Comparison of ENCODE assay signal across 13 cellular contexts in genomic region chr6:89890845-89891528, GRCh38. TPM values are rescaled to one million over a fixed set of nuclear protein-coding genes. Genes with fewer than 3 reads are reported as not detected.
DNase-seq lines count a peak whose midpoint lies in the region; TF ChIP-seq lines count a peak whose summit lies in the region.
"Not testable (repeated sequence)": the region's sequence is repeated elsewhere in the genome, so short reads cannot be mapped to it uniquely, and the experiment has no call there.
"Had no signal": no experiment of that assay in that cellular context is flagged by ENCODE, and none has a peak within 500 bp of the region (broad histone marks: within the 10 kb centered on the region; RNA-seq: fewer than 3 reads in every experiment).

No MANE protein-coding gene starts in this region.

- intact Hi-C loops in Caco-2 (cut with micrococcal nuclease; ENCODE audit: unreplicated experiment): loop anchor here (1.0 kb wide), 1 partner anchor 62 kb away; the partner anchor contains the start of gene CASP8AP2

- not testable (repeated sequence) for H3K27ac ChIP-seq in H9 (ENCODE audit: insufficient read length, low read depth, low read length); endodermal cell (ENCODE audit: low read depth, low read length); mesendoderm (ENCODE audit: low read depth, low read length)
- H3K27ac ChIP-seq in Karpas-422 (ENCODE audit: low read length): peak overlapping the region; percentile 72

- H3K4ac ChIP-seq in H9 (ENCODE audit: low read depth, low read length); mesendoderm (ENCODE audit: low read depth, low read length): not testable (repeated sequence)

- not testable (repeated sequence) for H2AFZ ChIP-seq in H9 (ENCODE audit: low read length)
- peak overlapping the region; percentile 56; the same call in 1 of the 2 replicates for H2AFZ ChIP-seq in Karpas-422 (ENCODE audit: low read length)

- H3K79me1 ChIP-seq in H9 (ENCODE audit: insufficient read depth, low read depth, low read length, poor library complexity, severe bottlenecking); mesendoderm (ENCODE audit: low read length): not testable (repeated sequence)

- H3K27ac Mint-ChIP-seq in Caco-2 (ENCODE audit: unreplicated experiment) (peak overlapping the region; percentile 1), H9 (peak overlapping the region in 2 of 3 experiments; percentile 2 to 35; a peak in 2 of 7 replicates), endodermal cell (peak overlapping the region; percentile 72)
- H3K27ac Mint-ChIP-seq in activated CD4-positive, alpha-beta memory T cell treated with anti-CD3 and anti-CD28 coated beads, Interleukin-2, amount 10 ng/mL, durations not matched to agents 7 days and 5 days; type B pancreatic cell: not testable (repeated sequence)

- whole genome bisulfite sequencing in H9 (ENCODE audit: extremely low coverage, insufficient read length, low lambda C conversion rate): no CpG with 5 or more reads among the region's 11 CpGs
- 0 to 8% methylated on average over 2 to 9 of the region's 11 CpGs for WGBS in endodermal cell (ENCODE audit: insufficient coverage in 1 of 2, insufficient read length in 1 of 2), 2 experiments
- no CpG with 5 or more reads among the region's 11 CpGs for WGBS in mesendoderm (ENCODE audit: extremely low coverage, insufficient coverage, low lambda C conversion rate)

- not testable (repeated sequence) for H3K9me3 Mint-ChIP-seq in Caco-2 (ENCODE audit: unreplicated experiment); H9; activated CD4-positive, alpha-beta memory T cell treated with anti-CD3 and anti-CD28 coated beads, Interleukin-2, amount 10 ng/mL, durations not matched to agents 7 days and 5 days; endodermal cell; type B pancreatic cell

- H4K20me1 ChIP-seq in H9 (ENCODE audit: control insufficient read depth, insufficient read depth, insufficient read length); Karpas-422 (ENCODE audit: insufficient read depth, low read depth, low read length): not testable (repeated sequence)

- not testable (repeated sequence) for H2BK20ac ChIP-seq in H9 (ENCODE audit: low read depth, low read length, poor library complexity, severe bottlenecking)

- H4K8ac ChIP-seq in H9 (replicated peaks; ENCODE audit: insufficient read length, low read depth, low read length); mesendoderm (ENCODE audit: low read depth, low read length): not testable (repeated sequence)

- H2AK5ac ChIP-seq in H9 (ENCODE audit: insufficient read length, low read length); mesendoderm (ENCODE audit: low read length): not testable (repeated sequence)

- H3K79me2 ChIP-seq in H9 (ENCODE audit: insufficient read depth, low read length); Karpas-422 (ENCODE audit: low read length); mesendoderm (ENCODE audit: control insufficient read depth, insufficient read depth, low read length): not testable (repeated sequence)

- not testable (repeated sequence) for H3K23ac ChIP-seq in H9 (ENCODE audit: insufficient read length, low read depth, low read length); mesendoderm (ENCODE audit: low read length)

- H3K4me3 Mint-ChIP-seq in Caco-2 (ENCODE audit: unreplicated experiment) (peak overlapping the region; percentile 65), H9 (peak overlapping the region; percentile 16 to 24; a peak in 3 of 5 replicates), endodermal cell (peak overlapping the region; percentile 35), type B pancreatic cell (peak overlapping the region; percentile 7)
- H3K4me3 Mint-ChIP-seq in activated CD4-positive, alpha-beta memory T cell treated with anti-CD3 and anti-CD28 coated beads, Interleukin-2, amount 10 ng/mL, durations not matched to agents 7 days and 5 days: peak overlapping the region; percentile 12

- H3K9ac ChIP-seq in H9 (ENCODE audit: extremely low read depth, insufficient read length, low read length); NT2/D1 (ENCODE audit: insufficient read length, low read depth); endodermal cell (ENCODE audit: extremely low read depth, low read length, poor library complexity, severe bottlenecking); mesendoderm (ENCODE audit: low read length): not testable (repeated sequence)
- H3K9ac ChIP-seq in Karpas-422 (ENCODE audit: low read length): peak overlapping the region; percentile 52

- not testable (repeated sequence) for H3K14ac ChIP-seq in H9 (ENCODE audit: insufficient read depth, low read length)

- not testable (repeated sequence) for H3K27me3 ChIP-seq in Caco-2 (replicated peaks; ENCODE audit: control insufficient read depth, insufficient read depth, low read length); H9 (ENCODE audit: insufficient read depth, low read length); Karpas-422 (ENCODE audit: low read length); NT2/D1 (ENCODE audit: insufficient read depth, insufficient read length); endodermal cell (ENCODE audit: control insufficient read depth, insufficient read depth, low read length, poor library complexity, severe bottlenecking); mesendoderm (ENCODE audit: insufficient read depth, low read length, poor library complexity)

- not testable (repeated sequence) for H3K23me2 ChIP-seq in H9 (ENCODE audit: insufficient read length, low read depth, low read length, poor library complexity, severe bottlenecking)

- H3T11ph ChIP-seq in H9 (ENCODE audit: low read length): not testable (repeated sequence)

- H4K5ac ChIP-seq in H9 (ENCODE audit: insufficient read length, low read depth, low read length); mesendoderm (ENCODE audit: low read length): not testable (repeated sequence)

- not testable (repeated sequence) for TF ChIP-seq CTCF in Caco-2 (IDR thresholded peaks at IDR 0.05; ENCODE audit: insufficient read depth in 1 of 2, low read depth in 1 of 2, low read length in 1 of 2, severe bottlenecking in 1 of 2, unreplicated experiment in 1 of 2); H9 (conservative IDR thresholded peaks at IDR 0.05); endodermal cell (conservative IDR thresholded peaks at IDR 0.05); type B pancreatic cell (conservative IDR thresholded peaks at IDR 0.05)

- H3K9me2 ChIP-seq in Karpas-422 (replicated peaks; ENCODE audit: insufficient read depth, low read length): not testable (repeated sequence)

- H2BK5ac ChIP-seq in H9 (ENCODE audit: insufficient read length, low read length); mesendoderm (ENCODE audit: low read length): not testable (repeated sequence)

- not testable (repeated sequence) for H3K4me2 ChIP-seq in H9 (ENCODE audit: insufficient read depth, insufficient read length, low read length); mesendoderm (ENCODE audit: low read length)
- peak overlapping the region; percentile 85 for H3K4me2 ChIP-seq in Karpas-422 (ENCODE audit: low read depth, low read length, poor library complexity, severe bottlenecking)

- H3K4me1 Mint-ChIP-seq in Caco-2 (ENCODE audit: low read depth, unreplicated experiment) (peaks cover 19% of the 10 kb centered on the region), H9 (peaks cover 22 to 25% of the 10 kb centered on the region in 2 experiments), endodermal cell (peaks cover 15% of the 10 kb centered on the region)
- peaks cover 28% of the 10 kb centered on the region for H3K4me1 Mint-ChIP-seq in activated CD4-positive, alpha-beta memory T cell treated with anti-CD3 and anti-CD28 coated beads, Interleukin-2, amount 10 ng/mL, durations not matched to agents 7 days and 5 days
- not testable (repeated sequence) for H3K4me1 Mint-ChIP-seq in type B pancreatic cell (ENCODE audit: unreplicated experiment)

- H4K91ac ChIP-seq in H9 (ENCODE audit: insufficient read length, low read depth, low read length): not testable (repeated sequence)

- not testable (repeated sequence) for H3K9me3 ChIP-seq in Caco-2; H9 (ENCODE audit: control insufficient read depth, low read depth, low read length); Karpas-422 (ENCODE audit: low read length); NT2/D1 (ENCODE audit: insufficient read depth, low read length); endodermal cell (ENCODE audit: control insufficient read depth, low read length)

- BruUV-seq in Caco-2 (replicated peaks; lab: Mats Ljungman, UMichigan): not testable (repeated sequence)

- not testable (repeated sequence) for H2BK15ac ChIP-seq in H9 (ENCODE audit: low read depth, low read length); mesendoderm (replicated peaks; ENCODE audit: low read depth)

- H3K27me3 Mint-ChIP-seq in Caco-2 (ENCODE audit: insufficient read depth, unreplicated experiment): not testable (repeated sequence)
- H3K27me3 Mint-ChIP-seq in H9 (ENCODE audit: low read depth) (peaks cover 78% of the 10 kb centered on the region), endodermal cell (ENCODE audit: insufficient read depth) (peaks cover 49% of the 10 kb centered on the region), type B pancreatic cell (peaks cover 27% of the 10 kb centered on the region)
- peaks cover 24% of the 10 kb centered on the region for H3K27me3 Mint-ChIP-seq in activated CD4-positive, alpha-beta memory T cell treated with anti-CD3 and anti-CD28 coated beads, Interleukin-2, amount 10 ng/mL, durations not matched to agents 7 days and 5 days

- H3K18ac ChIP-seq in H9 (ENCODE audit: insufficient read length, low read depth, low read length); mesendoderm (ENCODE audit: low read length): not testable (repeated sequence)

- H3K56ac ChIP-seq in H9 (ENCODE audit: insufficient read length, low read depth, low read length); mesendoderm (ENCODE audit: low read length): not testable (repeated sequence)

- DNase-seq in Caco-2: peak; percentile 61 to 75
- DNase-seq in H9; activated CD4-positive, alpha-beta memory T cell treated with anti-CD3 and anti-CD28 coated beads, Interleukin-2, amount 10 ng/mL, durations not matched to agents 7 days and 5 days; type B pancreatic cell (ENCODE audit: extremely low spot score, unreplicated experiment): not testable (repeated sequence)
- DNase-seq in Karpas-422: peak; percentile 56
- peak; percentile 23 for DNase-seq in NT2/D1 (ENCODE audit: low read depth, low spot score)
- peak; percentile 72 for DNase-seq in endodermal cell
- peak; percentile 88 for DNase-seq in mesendoderm

- POLR2A ChIA-PET in Caco-2 (lab: Charles Lee); activated CD4-positive, alpha-beta memory T cell treated with anti-CD3 and anti-CD28 coated beads, Interleukin-2, amount 10 ng/mL, durations not matched to agents 7 days and 5 days (lab: Charles Lee): not testable (repeated sequence)

- H3K4me1 ChIP-seq in Caco-2 (peaks cover 12% of the 10 kb centered on the region), Karpas-422 (ENCODE audit: low read length) (peaks cover 34% of the 10 kb centered on the region)
- not testable (repeated sequence) for H3K4me1 ChIP-seq in H9 (ENCODE audit: insufficient read depth, low read length); NT2/D1 (ENCODE audit: insufficient read depth, insufficient read length); endodermal cell (ENCODE audit: control insufficient read depth, insufficient read depth, low read length); mesendoderm (ENCODE audit: control insufficient read depth, low read depth, low read length)

- not testable (repeated sequence) for H3K36me3 ChIP-seq in Caco-2 (ENCODE audit: control insufficient read depth, insufficient read depth, low read length); Karpas-422 (ENCODE audit: insufficient read depth, low read length); NT2/D1 (ENCODE audit: insufficient read depth, insufficient read length, low read length); endodermal cell (ENCODE audit: control insufficient read depth, insufficient read depth, low read length); mesendoderm (ENCODE audit: control insufficient read depth, insufficient read depth, low read length)

- H3K36me3 Mint-ChIP-seq in Caco-2 (ENCODE audit: insufficient read depth, unreplicated experiment); H9 (ENCODE audit: insufficient read depth in 1 of 3, low read depth in 3 of 3); activated CD4-positive, alpha-beta memory T cell treated with anti-CD3 and anti-CD28 coated beads, Interleukin-2, amount 10 ng/mL, durations not matched to agents 7 days and 5 days (ENCODE audit: low read depth); endodermal cell (ENCODE audit: low read depth); type B pancreatic cell: not testable (repeated sequence)

- not testable (repeated sequence) for H2BK120ac ChIP-seq in H9 (ENCODE audit: low read depth, low read length, poor library complexity, severe bottlenecking); mesendoderm (ENCODE audit: low read depth, low read length)

- CTCF ChIA-PET in Caco-2 (lab: Charles Lee); activated CD4-positive, alpha-beta memory T cell treated with anti-CD3 and anti-CD28 coated beads, Interleukin-2, amount 10 ng/mL, durations not matched to agents 7 days and 5 days (lab: Charles Lee): not testable (repeated sequence)

- H2BK12ac ChIP-seq in H9 (ENCODE audit: insufficient read length, low read depth, low read length): not testable (repeated sequence)

- H3K4me3 ChIP-seq in Caco-2 (ENCODE audit: low read depth, low read length): peak overlapping the region; percentile 7; the same call in 1 of the 2 replicates
- H3K4me3 ChIP-seq in Karpas-422 (ENCODE audit: low read length): peak overlapping the region; percentile 60
- not testable (repeated sequence) for H3K4me3 ChIP-seq in NT2/D1 (ENCODE audit: insufficient read length, low read depth); mesendoderm (ENCODE audit: low read length)
- H3K4me3 ChIP-seq in endodermal cell (ENCODE audit: low read length): peak overlapping the region; percentile 54

RNA-seq across cellular contexts. Expression of gene GJA10, which starts 3.3 kb away (rescaled TPM):
- total RNA-seq in Caco-2 (2022) (not detected in 2 replicates), H9 (2021) (not detected in 2 replicates), endodermal cell (under 1 TPM in 1 of 2 donors, not detected in 1; 0.42 TPM), type B pancreatic cell (ENCODE audit: low replicate concordance) (not detected in 2 replicates)
- 1.3 and 2.3 TPM in 2 replicates for total RNA-seq in Karpas-422 (2014; rRNA removed; shearing (Covaris generic); ENCODE audit: low replicate concordance)
- 1 to 10 TPM; 3.4 to 3.5 TPM for total RNA-seq in activated CD4-positive, alpha-beta memory T cell treated with anti-CD3 and anti-CD28 coated beads, Interleukin-2, amount 10 ng/mL, durations not matched to agents 7 days and 5 days
- not detected for polyA plus RNA-seq in endodermal cell (2013, experiment 1 of 2)
- polyA plus RNA-seq in endodermal cell (2013, experiment 2 of 2): not detected
- 0.07 TPM for polyA plus RNA-seq in mesendoderm (2013, experiment 1 of 2)
- polyA plus RNA-seq in mesendoderm (2013, experiment 2 of 2): not detected
- total RNA-seq: GM12878, GM23248, LHCN-M2, MCF 10A had no signal
- polyA plus RNA-seq: BJ, GM12878, GM23248 had no signal

Comparison
In these comparisons a context has a peak if more than half of its experiments do, and no peak if none do; other contexts are left out.
1. H3K4me3 Mint-ChIP-seq: peak in every context shown above with its lines; median percentile 65 in Caco-2; 35 in endodermal cell; 20 in H9; 12 in activated CD4-positive, alpha-beta memory T cell treated with anti-CD3 and anti-CD28 coated beads, Interleukin-2, amount 10 ng/mL, durations not matched to agents 7 days and 5 days; 7 in type B pancreatic cell.